ENCODE assay signal across 1 cellular context in the genomic region with DNA sequence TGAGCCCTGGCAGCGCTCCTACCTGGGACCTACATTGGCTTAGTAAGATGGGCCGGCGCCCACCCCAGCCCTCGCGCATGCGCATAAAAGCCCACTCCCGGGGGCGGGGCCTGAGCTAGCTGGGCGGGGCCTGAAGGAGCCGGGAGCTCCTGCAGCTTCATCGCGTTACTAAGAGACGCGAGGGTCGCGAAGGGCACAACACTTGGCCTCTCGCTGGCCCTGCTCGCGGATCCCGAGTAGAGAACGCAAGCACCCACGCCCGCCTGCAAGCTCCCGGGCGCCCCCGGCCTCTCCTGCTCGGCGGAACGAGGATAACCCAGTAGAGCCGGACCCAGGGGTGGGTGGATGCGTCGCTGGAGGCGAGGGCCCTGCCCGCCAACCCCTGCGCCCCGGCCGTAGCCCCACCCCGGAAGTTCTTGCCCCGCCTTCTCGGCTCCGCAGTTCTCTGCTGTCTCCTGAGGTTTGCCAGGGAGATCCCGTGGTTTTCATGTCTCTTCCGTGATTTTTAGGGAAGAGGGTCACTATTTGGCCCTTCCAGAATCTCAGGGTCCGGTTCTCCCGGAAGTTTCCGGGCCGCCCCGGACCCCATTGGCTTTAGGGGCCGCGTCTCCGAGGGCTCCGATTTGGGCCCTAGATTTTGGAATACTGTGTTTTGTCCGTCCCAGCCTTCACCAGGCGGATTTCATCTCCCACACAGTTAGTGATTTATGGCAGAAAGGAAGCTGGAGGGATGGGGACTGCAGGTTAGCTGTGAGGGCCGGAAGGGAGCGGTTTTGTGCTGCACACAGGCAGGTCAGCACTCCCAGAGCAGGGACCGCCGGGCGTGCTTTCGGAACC.
TF ChIP-seq lines count a peak whose summit lies in the region.

TSS of gene MEIG1 (plus strand) at position 168 of the 837 bp plus-strand sequence. CDS start 7,081 bp downstream, outside the sequence.

TF ChIP-seq in K562, 482 proteins besides CTCF, POLR2A, EP300 and RAD21 (continued from another document and continues in another):
- peak; percentile 57; the same call in 1 of the 2 replicates for TF ChIP-seq PML (IDR thresholded peaks at IDR 0.05; ENCODE audit: low read length)
- peak; percentile 98 for TF ChIP-seq GTF2E2 (tag; IDR thresholded peaks at IDR 0.05)
- TF ChIP-seq HMG20B (CRISPR knock-in tag; IDR thresholded peaks at IDR 0.05): no peak
- peak; percentile 17 to 62; a peak in 3 of 4 replicates for TF ChIP-seq MAZ (CRISPR knock-in tag; conservative IDR thresholded peaks at IDR 0.05 in 1 of 2, IDR thresholded peaks at IDR 0.05 in 1 of 2)
- peak; percentile 87 for TF ChIP-seq KDM5B (IDR thresholded peaks at IDR 0.05; ENCODE audit: insufficient replicate concordance, low read depth, low read length)
- no peak for TF ChIP-seq ATF2 (CRISPR knock-in tag; IDR thresholded peaks at IDR 0.05)
- peak; percentile 90 for TF ChIP-seq PHF20 (IDR thresholded peaks at IDR 0.05; ENCODE audit: partially characterized antibody)
- TF ChIP-seq, protein P1, sequence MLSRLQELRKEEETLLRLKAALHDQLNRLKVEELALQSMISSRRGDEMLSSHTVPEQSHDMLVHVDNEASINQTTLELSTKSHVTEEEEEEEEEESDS (CRISPR knock-in tag; IDR thresholded peaks at IDR 0.05): no peak
- TF ChIP-seq YY1 (IDR thresholded peaks at IDR 0.05; ENCODE audit: borderline replicate concordance in 1 of 3, control insufficient read depth in 1 of 3, extremely low read depth in 1 of 3, insufficient read depth in 3 of 3, insufficient read length in 1 of 3, insufficient replicate concordance in 2 of 3, low read depth in 1 of 3, low read length in 2 of 3): peak in 2 of 3 experiments; percentile 37 to 61
- peak; percentile 82 for TF ChIP-seq MYC (IDR thresholded peaks at IDR 0.05; ENCODE audit: low read depth, low read length)
- TF ChIP-seq MYC (CRISPR knock-in tag; IDR thresholded peaks at IDR 0.05; ENCODE audit: borderline replicate concordance, low read depth): peak; percentile 66; the same call in 1 of the 2 replicates
- TF ChIP-seq TAF1 (IDR thresholded peaks at IDR 0.05; ENCODE audit: control insufficient read depth, extremely low read depth, insufficient read depth, low read length, severe bottlenecking): peak; percentile 91
- 0 out of 2 replicates have a peak, but pooled peaks have one; percentile 26 for TF ChIP-seq ZNF24 (IDR thresholded peaks at IDR 0.05)
- TF ChIP-seq, protein P2, sequence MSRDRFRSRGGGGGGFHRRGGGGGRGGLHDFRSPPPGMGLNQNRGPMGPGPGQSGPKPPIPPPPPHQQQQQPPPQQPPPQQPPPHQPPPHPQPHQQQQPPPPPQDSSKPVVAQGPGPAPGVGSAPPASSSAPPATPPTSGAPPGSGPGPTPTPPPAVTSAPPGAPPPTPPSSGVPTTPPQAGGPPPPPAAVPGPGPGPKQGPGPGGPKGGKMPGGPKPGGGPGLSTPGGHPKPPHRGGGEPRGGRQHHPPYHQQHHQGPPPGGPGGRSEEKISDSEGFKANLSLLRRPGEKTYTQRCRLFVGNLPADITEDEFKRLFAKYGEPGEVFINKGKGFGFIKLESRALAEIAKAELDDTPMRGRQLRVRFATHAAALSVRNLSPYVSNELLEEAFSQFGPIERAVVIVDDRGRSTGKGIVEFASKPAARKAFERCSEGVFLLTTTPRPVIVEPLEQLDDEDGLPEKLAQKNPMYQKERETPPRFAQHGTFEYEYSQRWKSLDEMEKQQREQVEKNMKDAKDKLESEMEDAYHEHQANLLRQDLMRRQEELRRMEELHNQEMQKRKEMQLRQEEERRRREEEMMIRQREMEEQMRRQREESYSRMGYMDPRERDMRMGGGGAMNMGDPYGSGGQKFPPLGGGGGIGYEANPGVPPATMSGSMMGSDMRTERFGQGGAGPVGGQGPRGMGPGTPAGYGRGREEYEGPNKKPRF (IDR thresholded peaks at IDR 0.05; ENCODE audit: low read depth, low read length): no peak
- TF ChIP-seq, protein P3, sequence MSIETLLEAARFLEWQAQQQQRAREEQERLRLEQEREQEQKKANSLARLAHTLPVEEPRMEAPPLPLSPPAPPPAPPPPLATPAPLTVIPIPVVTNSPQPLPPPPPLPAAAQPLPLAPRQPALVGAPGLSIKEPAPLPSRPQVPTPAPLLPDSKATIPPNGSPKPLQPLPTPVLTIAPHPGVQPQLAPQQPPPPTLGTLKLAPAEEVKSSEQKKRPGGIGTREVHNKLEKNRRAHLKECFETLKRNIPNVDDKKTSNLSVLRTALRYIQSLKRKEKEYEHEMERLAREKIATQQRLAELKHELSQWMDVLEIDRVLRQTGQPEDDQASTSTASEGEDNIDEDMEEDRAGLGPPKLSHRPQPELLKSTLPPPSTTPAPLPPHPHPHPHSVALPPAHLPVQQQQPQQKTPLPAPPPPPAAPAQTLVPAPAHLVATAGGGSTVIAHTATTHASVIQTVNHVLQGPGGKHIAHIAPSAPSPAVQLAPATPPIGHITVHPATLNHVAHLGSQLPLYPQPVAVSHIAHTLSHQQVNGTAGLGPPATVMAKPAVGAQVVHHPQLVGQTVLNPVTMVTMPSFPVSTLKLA (conservative IDR thresholded peaks at IDR 0.05): peak; percentile 66 to 77
- peak; percentile 37 for TF ChIP-seq NEUROD1 (IDR thresholded peaks at IDR 0.05; ENCODE audit: borderline replicate concordance, low read depth, low read length, partially characterized antibody)
- no peak; the same call in 1 of the 2 replicates for TF ChIP-seq E2F5 (CRISPR knock-in tag; IDR thresholded peaks at IDR 0.05)
- TF ChIP-seq, protein P4, sequence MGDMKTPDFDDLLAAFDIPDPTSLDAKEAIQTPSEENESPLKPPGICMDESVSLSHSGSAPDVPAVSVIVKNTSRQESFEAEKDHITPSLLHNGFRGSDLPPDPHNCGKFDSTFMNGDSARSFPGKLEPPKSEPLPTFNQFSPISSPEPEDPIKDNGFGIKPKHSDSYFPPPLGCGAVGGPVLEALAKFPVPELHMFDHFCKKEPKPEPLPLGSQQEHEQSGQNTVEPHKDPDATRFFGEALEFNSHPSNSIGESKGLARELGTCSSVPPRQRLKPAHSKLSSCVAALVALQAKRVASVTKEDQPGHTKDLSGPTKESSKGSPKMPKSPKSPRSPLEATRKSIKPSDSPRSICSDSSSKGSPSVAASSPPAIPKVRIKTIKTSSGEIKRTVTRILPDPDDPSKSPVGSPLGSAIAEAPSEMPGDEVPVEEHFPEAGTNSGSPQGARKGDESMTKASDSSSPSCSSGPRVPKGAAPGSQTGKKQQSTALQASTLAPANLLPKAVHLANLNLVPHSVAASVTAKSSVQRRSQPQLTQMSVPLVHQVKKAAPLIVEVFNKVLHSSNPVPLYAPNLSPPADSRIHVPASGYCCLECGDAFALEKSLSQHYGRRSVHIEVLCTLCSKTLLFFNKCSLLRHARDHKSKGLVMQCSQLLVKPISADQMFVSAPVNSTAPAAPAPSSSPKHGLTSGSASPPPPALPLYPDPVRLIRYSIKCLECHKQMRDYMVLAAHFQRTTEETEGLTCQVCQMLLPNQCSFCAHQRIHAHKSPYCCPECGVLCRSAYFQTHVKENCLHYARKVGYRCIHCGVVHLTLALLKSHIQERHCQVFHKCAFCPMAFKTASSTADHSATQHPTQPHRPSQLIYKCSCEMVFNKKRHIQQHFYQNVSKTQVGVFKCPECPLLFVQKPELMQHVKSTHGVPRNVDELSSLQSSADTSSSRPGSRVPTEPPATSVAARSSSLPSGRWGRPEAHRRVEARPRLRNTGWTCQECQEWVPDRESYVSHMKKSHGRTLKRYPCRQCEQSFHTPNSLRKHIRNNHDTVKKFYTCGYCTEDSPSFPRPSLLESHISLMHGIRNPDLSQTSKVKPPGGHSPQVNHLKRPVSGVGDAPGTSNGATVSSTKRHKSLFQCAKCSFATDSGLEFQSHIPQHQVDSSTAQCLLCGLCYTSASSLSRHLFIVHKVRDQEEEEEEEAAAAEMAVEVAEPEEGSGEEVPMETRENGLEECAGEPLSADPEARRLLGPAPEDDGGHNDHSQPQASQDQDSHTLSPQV (IDR thresholded peaks at IDR 0.05): 0 out of 2 replicates have a peak, but pooled peaks have one; percentile 14
- TF ChIP-seq RBM15 (IDR thresholded peaks at IDR 0.05; ENCODE audit: insufficient read depth, low read length): no peak
- TF ChIP-seq TGIF2 (CRISPR knock-in tag; IDR thresholded peaks at IDR 0.05): no peak
- TF ChIP-seq POLR2G (IDR thresholded peaks at IDR 0.05; ENCODE audit: low read depth, low read length): peak; percentile 79
- peak; percentile 65; the same call in 1 of the 2 replicates for TF ChIP-seq CREB3L1 (IDR thresholded peaks at IDR 0.05; ENCODE audit: borderline replicate concordance, low read depth)
- peak; percentile 68; the same call in 1 of the 2 replicates for TF ChIP-seq XRCC5 (IDR thresholded peaks at IDR 0.05; ENCODE audit: low read depth, low read length)
- peak; percentile 60 for TF ChIP-seq EGR1 (conservative IDR thresholded peaks at IDR 0.05)
- TF ChIP-seq SPI1 (IDR thresholded peaks at IDR 0.05; ENCODE audit: borderline replicate concordance, low read depth, low read length): no peak
- no peak for TF ChIP-seq GMEB1 (CRISPR knock-in tag; IDR thresholded peaks at IDR 0.05)
- TF ChIP-seq ILF3 (IDR thresholded peaks at IDR 0.05; ENCODE audit: borderline replicate concordance): no peak
- TF ChIP-seq DPF2 (IDR thresholded peaks at IDR 0.05): no peak
- 0 out of 2 replicates have a peak, but pooled peaks have one; percentile 27 for TF ChIP-seq PHB (CRISPR knock-in tag; IDR thresholded peaks at IDR 0.05)
- TF ChIP-seq ATF7 (IDR thresholded peaks at IDR 0.05): peak; percentile 53; the same call in 1 of the 2 replicates
- TF ChIP-seq ZNF3 (CRISPR knock-in tag; IDR thresholded peaks at IDR 0.05): no peak
- no peak for TF ChIP-seq CEBPZ (IDR thresholded peaks at IDR 0.05; ENCODE audit: borderline replicate concordance, low read depth, low read length)
- peak; percentile 97 for TF ChIP-seq ZEB2 (IDR thresholded peaks at IDR 0.05)
- peak; percentile 34; the same call in 1 of the 2 replicates for TF ChIP-seq NFIC (IDR thresholded peaks at IDR 0.05)
- no peak for TF ChIP-seq ZNF12 (CRISPR knock-in tag; IDR thresholded peaks at IDR 0.05)
- TF ChIP-seq ZNF124 (CRISPR knock-in tag; IDR thresholded peaks at IDR 0.05): no peak
- no peak for TF ChIP-seq SIX5 (IDR thresholded peaks at IDR 0.05; ENCODE audit: borderline replicate concordance in 1 of 2, insufficient read depth in 1 of 2, low read depth in 1 of 2, low read length in 2 of 2)
- TF ChIP-seq ESRRA (IDR thresholded peaks at IDR 0.05; ENCODE audit: borderline replicate concordance, low read depth): peak; percentile 58; the same call in 1 of the 2 replicates
- TF ChIP-seq NR2C1 (IDR thresholded peaks at IDR 0.05): peak; percentile 92
- peak; percentile 93 for TF ChIP-seq NR2C1 (tag; IDR thresholded peaks at IDR 0.05)
- TF ChIP-seq MCM2 (IDR thresholded peaks at IDR 0.05; ENCODE audit: low read depth): no peak
